ENCODE assay signal across 8 cellular contexts in the genomic region with DNA sequence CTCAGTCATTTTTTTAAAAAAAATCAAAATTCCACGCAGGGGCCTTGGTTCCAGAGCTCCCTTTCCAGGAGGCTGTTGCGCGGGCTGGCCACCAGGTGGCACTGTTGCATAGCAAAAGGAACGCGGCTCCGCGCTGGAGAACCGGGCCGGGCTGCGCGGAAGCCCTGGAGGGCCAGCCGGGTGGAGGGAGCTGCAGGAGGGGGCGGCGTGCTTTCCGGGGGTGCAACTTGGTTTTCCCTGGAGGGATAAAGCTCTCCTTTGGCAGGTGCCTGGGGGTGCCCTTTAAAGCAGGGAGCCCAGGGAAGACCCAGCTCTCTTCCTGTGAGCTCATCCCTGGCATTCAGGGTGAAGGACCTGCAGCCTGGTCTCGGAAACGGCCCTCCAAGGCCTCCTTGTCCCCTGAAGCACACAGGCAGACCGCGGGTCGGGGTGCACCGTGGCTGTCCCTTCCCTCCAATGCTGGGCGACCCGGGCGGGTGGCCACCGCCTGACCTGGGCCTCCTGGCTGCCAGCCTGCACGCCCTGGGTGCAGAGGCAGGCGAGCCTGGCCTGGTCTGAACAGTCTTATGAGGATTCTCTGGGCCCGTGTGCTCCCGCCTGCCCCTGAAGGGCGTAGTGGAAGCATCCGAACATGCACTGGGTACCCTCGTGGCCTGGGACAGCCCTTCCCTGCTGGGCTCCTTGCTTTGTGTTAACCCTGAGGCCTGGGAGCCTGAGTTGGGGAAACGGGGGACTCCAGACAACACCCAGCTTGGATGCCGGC. TPM values are rescaled to one million over a fixed set of nuclear protein-coding genes. Genes with fewer than 3 reads are reported as not detected.
DNase-seq lines count a peak whose midpoint lies in the region; ATAC-seq, FAIRE-seq and TF ChIP-seq lines count a peak whose summit lies in the region.

No MANE protein-coding gene starts in this region.

- peak overlapping the region in 1 of 8 donors; percentile 9 for H3K4me3 Mint-ChIP-seq in naive B cell
- H3K4me3 Mint-ChIP-seq in stimulated activated effector memory CD8-positive, alpha-beta T cell treated with anti-CD3 and anti-CD28 coated beads, Interleukin-12 subunit alpha, Interleukin-12 subunit beta, amount 100 ng/mL, for 72 hours, result no peak overlapping the region

- H3K36me3 Mint-ChIP-seq in naive B cell, result no peaks in the 10 kb centered on the region
- no peaks in the 10 kb centered on the region for H3K36me3 Mint-ChIP-seq in stimulated activated effector memory CD8-positive, alpha-beta T cell treated with anti-CD3 and anti-CD28 coated beads, Interleukin-12 subunit alpha, Interleukin-12 subunit beta, amount 100 ng/mL, for 72 hours

- DNase-seq in A172 (ENCODE audit: low spot score) (peak; percentile 19), GM12891 (ENCODE audit: insufficient read length, low spot score) (peak; percentile 95), NCI-H774 (lab: John Stamatoyannopoulos, UW) (peak; percentile 35), activated T-cell treated with anti-CD3 and anti-CD28 coated beads for 1 hour (ENCODE audit: low read depth) (peak; percentile 77), naive B cell (peak; percentile 64)
- DNase-seq in stimulated activated effector memory CD8-positive, alpha-beta T cell treated with anti-CD3 and anti-CD28 coated beads, Interleukin-12 subunit alpha, Interleukin-12 subunit beta, amount 100 ng/mL, for 72 hours (ENCODE audit: low spot score in 2 of 2), result peak; percentile 83 to 86

- peaks cover 25 to 35% (median 26%) of the 10 kb centered on the region in 3 donors for H3K27me3 Mint-ChIP-seq in naive B cell

- no peaks in the 10 kb centered on the region for H3K9me3 Mint-ChIP-seq in naive B cell
- no peaks in the 10 kb centered on the region for H3K9me3 Mint-ChIP-seq in stimulated activated effector memory CD8-positive, alpha-beta T cell treated with anti-CD3 and anti-CD28 coated beads, Interleukin-12 subunit alpha, Interleukin-12 subunit beta, amount 100 ng/mL, for 72 hours

- no peak overlapping the region for H3K27ac Mint-ChIP-seq in naive B cell
- no peak overlapping the region for H3K27ac Mint-ChIP-seq in stimulated activated effector memory CD8-positive, alpha-beta T cell treated with anti-CD3 and anti-CD28 coated beads, Interleukin-12 subunit alpha, Interleukin-12 subunit beta, amount 100 ng/mL, for 72 hours

- no peak for TF ChIP-seq POLR2A in GM12891 (IDR thresholded peaks at IDR 0.05; ENCODE audit: low read depth, low read length)

- no peaks in the 10 kb centered on the region for H3K4me1 Mint-ChIP-seq in naive B cell
- H3K4me1 Mint-ChIP-seq in stimulated activated effector memory CD8-positive, alpha-beta T cell treated with anti-CD3 and anti-CD28 coated beads, Interleukin-12 subunit alpha, Interleukin-12 subunit beta, amount 100 ng/mL, for 72 hours, result no peaks in the 10 kb centered on the region

- ATAC-seq in esophagus mucosa, result peak; percentile 72
- peak; percentile 71 to 85 for ATAC-seq in naive B cell (ENCODE audit: low read depth in 2 of 2)
- peak; percentile 71 for ATAC-seq in stimulated activated effector memory CD8-positive, alpha-beta T cell treated with anti-CD3 and anti-CD28 coated beads, Interleukin-12 subunit alpha, Interleukin-12 subunit beta, amount 100 ng/mL, for 72 hours
- ATAC-seq in HG03025 (IDR thresholded peaks at IDR 0.05; ENCODE audit: low FRiP score, unreplicated experiment), result no peak

- FAIRE-seq in GM12891 (lab: Jason Lieb, UNC), result no peak

TF ChIP-seq in GM12891, 5 proteins besides CTCF, POLR2A, EP300 and RAD21:
- TF ChIP-seq TAF1 (IDR thresholded peaks at IDR 0.05; ENCODE audit: low read depth, low read length) (no peak), POU2F2 (IDR thresholded peaks at IDR 0.05; ENCODE audit: low read depth, low read length) (no peak), PAX5 (IDR thresholded peaks at IDR 0.05; ENCODE audit: insufficient read depth, low read length, severe bottlenecking) (no peak)

RNA-seq across cellular contexts. Expression of a gene that starts 23.4 kb away (rescaled TPM):
- total RNA-seq in A172 (2014; rRNA removed; shearing (Covaris generic)), result not detected in 2 replicates
- not detected for polyA plus RNA-seq in GM12891 (2012; ENCODE audit: low read depth, missing spikeins)
- total RNA-seq in esophagus mucosa, result not detected
- polyA plus RNA-seq in naive B cell (ENCODE audit: low read depth in 6 of 6), result not detected

RNA-seq across cellular contexts. Expression of a gene that starts 31.0 kb away (rescaled TPM):
- not detected in 2 replicates for total RNA-seq in A172 (2014; rRNA removed; shearing (Covaris generic))
- not detected for polyA plus RNA-seq in GM12891 (2012; ENCODE audit: low read depth, missing spikeins)
- total RNA-seq in esophagus mucosa, result not detected
- polyA plus RNA-seq in naive B cell (ENCODE audit: low read depth in 6 of 6), result not detected

RNA-seq across cellular contexts. Expression of a gene that starts 44.0 kb away (rescaled TPM):
- total RNA-seq in A172 (2014; rRNA removed; shearing (Covaris generic)), result not detected in 2 replicates
- not detected for polyA plus RNA-seq in GM12891 (2012; ENCODE audit: low read depth, missing spikeins)
- not detected for total RNA-seq in esophagus mucosa
- not detected for polyA plus RNA-seq in naive B cell (ENCODE audit: low read depth in 6 of 6)

RNA-seq across cellular contexts. Expression of a gene that starts 44.7 kb away (rescaled TPM):
- not detected in 2 replicates for total RNA-seq in A172 (2014; rRNA removed; shearing (Covaris generic))
- polyA plus RNA-seq in GM12891 (2012; ENCODE audit: low read depth, missing spikeins), result not detected
- total RNA-seq in esophagus mucosa, result not detected
- not detected for polyA plus RNA-seq in naive B cell (ENCODE audit: low read depth in 6 of 6)

RNA-seq across cellular contexts. Expression of a gene that starts 54.9 kb away (rescaled TPM):
- not detected in 2 replicates for total RNA-seq in A172 (2014; rRNA removed; shearing (Covaris generic))
- polyA plus RNA-seq in GM12891 (2012; ENCODE audit: low read depth, missing spikeins), result not detected
- total RNA-seq in esophagus mucosa, result not detected
- polyA plus RNA-seq in naive B cell (ENCODE audit: low read depth in 6 of 6), result not detected

Comparison
In these comparisons a context has a peak if more than half of its experiments do, and no peak if none do; other contexts are left out.
1. DNase-seq: peak in every context shown above with its lines; median percentile 95 in GM12891; 84 in stimulated activated effector memory CD8-positive, alpha-beta T cell treated with anti-CD3 and anti-CD28 coated beads, Interleukin-12 subunit alpha, Interleukin-12 subunit beta, amount 100 ng/mL, for 72 hours; 77 in activated T-cell treated with anti-CD3 and anti-CD28 coated beads for 1 hour; 64 in naive B cell; 35 in NCI-H774; 19 in A172.